ENCODE assay signal across 10 cellular contexts in the genomic region with DNA sequence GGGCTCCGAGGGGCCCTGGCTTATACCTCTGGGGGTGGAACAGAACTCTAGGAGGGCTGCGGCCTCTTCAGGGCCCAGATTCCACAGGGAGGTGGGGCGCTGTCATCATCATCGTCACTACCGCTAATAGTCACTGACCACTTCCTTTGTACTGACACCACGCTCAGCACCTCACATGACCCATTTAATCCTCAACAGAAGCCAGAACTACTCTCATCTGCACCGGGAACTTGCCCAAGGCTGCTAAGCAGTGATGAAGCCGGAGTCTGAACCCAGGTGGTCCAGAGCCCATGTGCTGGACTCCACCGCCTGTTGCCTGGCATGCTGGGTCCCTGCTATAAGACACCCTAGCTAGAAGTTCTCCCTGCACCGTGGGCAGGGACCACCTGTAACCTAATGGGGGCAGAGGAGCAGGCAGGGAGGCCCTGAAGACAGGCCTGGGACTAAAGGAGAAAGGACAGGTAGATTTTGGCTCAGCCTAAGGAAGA. TPM values are rescaled to one million over a fixed set of nuclear protein-coding genes. Genes with fewer than 3 reads are reported as not detected.
DNase-seq lines count a peak whose midpoint lies in the region; ATAC-seq and TF ChIP-seq lines count a peak whose summit lies in the region.
"Had no signal": no experiment of that assay in that cellular context is flagged by ENCODE, and none has a peak within 500 bp of the region (broad histone marks: within the 10 kb centered on the region; RNA-seq: fewer than 3 reads in every experiment).

No MANE protein-coding gene starts in this region.

- peaks cover 52% of the 10 kb centered on the region for H3K36me3 Mint-ChIP-seq in activated B cell treated with CpG ODN at 0.5 μM for 24 hours (ENCODE audit: low read depth)

- DNase-seq in HK-2 (ENCODE audit: unreplicated experiment) (peak; percentile 76), activated B cell treated with CpG ODN at 0.5 μM for 24 hours (no peak), fibroblast of lung (ENCODE audit: low read depth in 2 of 2) (peak; percentile 61 to 89), gastrocnemius medialis (peak in 1 of 2 donors; percentile 45), pons (ENCODE audit: low spot score) (no peak), HuH-7 (ENCODE audit: low spot score) (no peak)

- H3K4me1 Mint-ChIP-seq in activated B cell treated with CpG ODN at 0.5 μM for 24 hours = peaks cover 20% of the 10 kb centered on the region

- H3K27ac ChIP-seq in fibroblast of lung (ENCODE audit: insufficient read depth, low read length) (no peak overlapping the region), gastrocnemius medialis (no peak overlapping the region)
- H3K27ac ChIP-seq: KMS-11 had no signal

- H3K79me2 ChIP-seq in fibroblast of lung (ENCODE audit: control insufficient read depth, insufficient read depth, low read length) = no peaks in the 10 kb centered on the region

- ATAC-seq in activated B cell treated with CpG ODN at 0.5 μM for 24 hours (ENCODE audit: low read depth) (no peak), gastrocnemius medialis (peak; percentile 17 to 29), HG03442 (IDR thresholded peaks at IDR 0.05; ENCODE audit: unreplicated experiment) (no peak), HG03095 (IDR thresholded peaks at IDR 0.05; ENCODE audit: unreplicated experiment) (no peak)
- ATAC-seq: left colon had no signal

- no peaks in the 10 kb centered on the region for H3K4me1 ChIP-seq in fibroblast of lung (ENCODE audit: control insufficient read depth, extremely low read depth, insufficient read depth, low read length)
- peaks cover 10 to 13% of the 10 kb centered on the region in 2 donors for H3K4me1 ChIP-seq in gastrocnemius medialis

- no peak overlapping the region for H3K4me2 ChIP-seq in fibroblast of lung (ENCODE audit: extremely low read depth, insufficient read depth, low read length)
- H3K4me2 ChIP-seq: KMS-11 had no signal

- H3K27ac Mint-ChIP-seq in activated B cell treated with CpG ODN at 0.5 μM for 24 hours = peak overlapping the region; percentile 47

- H3K9me3 ChIP-seq in fibroblast of lung (ENCODE audit: control insufficient read depth, insufficient read depth, low read depth, low read length) = no peaks in the 10 kb centered on the region
- H3K9me3 ChIP-seq in gastrocnemius medialis = no peaks in the 10 kb centered on the region

- no peak overlapping the region for H3K4me3 ChIP-seq in fibroblast of lung (replicated peaks in 1 of 4; ENCODE audit: control extremely low read depth in 1 of 4, insufficient read depth in 1 of 4, low read depth in 3 of 4, low read length in 4 of 4)
- H3K4me3 ChIP-seq in gastrocnemius medialis = no peak overlapping the region

- in situ Hi-C loops in gastrocnemius medialis (cut with MboI; ENCODE audit: low sequenced_read_pairs in 4 of 4) = no loop called here

- TF ChIP-seq CTCF in activated B cell treated with CpG ODN at 0.5 μM for 24 hours (IDR thresholded peaks at IDR 0.05) (no peak), fibroblast of lung (conservative IDR thresholded peaks at IDR 0.05 in 1 of 2, IDR thresholded peaks at IDR 0.05 in 1 of 2; ENCODE audit: low read depth in 1 of 2, low read length in 2 of 2) (no peak), gastrocnemius medialis (IDR thresholded peaks at IDR 0.05 in 4 of 5, conservative IDR thresholded peaks at IDR 0.05 in 1 of 5) (no peak)

- H3K27me3 Mint-ChIP-seq in activated B cell treated with CpG ODN at 0.5 μM for 24 hours = no peaks in the 10 kb centered on the region

- no peaks in the 10 kb centered on the region for H3K9me3 Mint-ChIP-seq in activated B cell treated with CpG ODN at 0.5 μM for 24 hours

- H3K4me3 Mint-ChIP-seq in activated B cell treated with CpG ODN at 0.5 μM for 24 hours = no peak overlapping the region

- CTCF ChIA-PET in activated B cell treated with CpG ODN at 0.5 μM for 24 hours (lab: Charles Lee) = interaction anchor here (1.4 kb wide), 1 partner anchor 78 kb away, joined by 3 read pairs; no protein-coding TSS in a partner anchor

- H3K27me3 ChIP-seq in fibroblast of lung (ENCODE audit: control insufficient read depth, insufficient read depth, low read length) = no peaks in the 10 kb centered on the region
- no peaks in the 10 kb centered on the region for H3K27me3 ChIP-seq in gastrocnemius medialis

- POLR2A ChIA-PET in activated B cell treated with CpG ODN at 0.5 μM for 24 hours (lab: Charles Lee) = interaction anchor here (0.6 to 1.6 kb wide), 3 partner anchors 12 to 74 kb away, joined by 3 to 8 read pairs (median 4); partner anchors contain the start of genes UNC13D and WBP2

- H2AFZ ChIP-seq in fibroblast of lung (ENCODE audit: low read length) = no peak overlapping the region

- H3K36me3 ChIP-seq in fibroblast of lung (ENCODE audit: control insufficient read depth, insufficient read depth, low read length) (no peaks in the 10 kb centered on the region), gastrocnemius medialis (peaks cover 3 to 39% of the 10 kb centered on the region in 2 donors)

- H4K20me1 ChIP-seq in fibroblast of lung (ENCODE audit: control insufficient read depth, extremely low read depth, insufficient read depth, low read length) = no peaks in the 10 kb centered on the region

- no peak overlapping the region for H3K9ac ChIP-seq in fibroblast of lung (ENCODE audit: insufficient read depth, low read length)
- H3K9ac ChIP-seq: KMS-11 had no signal

- intact Hi-C loops in activated B cell treated with CpG ODN at 0.5 μM for 24 hours (cut with micrococcal nuclease) = no loop called here
- intact Hi-C loops in gastrocnemius medialis (cut with DNase I; ENCODE audit: low total_unique reads) = no loop called here

- no peak for TF ChIP-seq POLR2A in gastrocnemius medialis (IDR thresholded peaks at IDR 0.05)

RNA-seq across cellular contexts. Expression of gene UNC13D, which starts 12.0 kb away (rescaled TPM):
- total RNA-seq in activated B cell treated with CpG ODN at 0.5 μM for 24 hours (90.4 and 102 TPM in 2 replicates), fibroblast of lung (1.5 TPM in 2 replicates), gastrocnemius medialis (1 to 10 TPM; 1.3 to 9.4 (median 4.6) TPM)
- polyA plus RNA-seq in fibroblast of lung = 0.12 and 0.22 TPM in 2 replicates
- polyA plus RNA-seq in fibroblast of lung (2012) = 0.10 and 0.16 TPM in 2 replicates
- 1.1 TPM in 1 of 2 replicates, not detected in the other for polyA minus RNA-seq in fibroblast of lung (ENCODE audit: low replicate concordance)

RNA-seq across cellular contexts. Expression of gene WBP2, which starts 22.9 kb away (rescaled TPM):
- total RNA-seq in activated B cell treated with CpG ODN at 0.5 μM for 24 hours = 66.0 and 68.7 TPM in 2 replicates
- 20.5 and 39.5 TPM in 2 replicates for total RNA-seq in fibroblast of lung
- polyA plus RNA-seq in fibroblast of lung = 53.4 and 56.1 TPM in 2 replicates
- polyA plus RNA-seq in fibroblast of lung (2012) = 84.6 and 92.3 TPM in 2 replicates
- 56.6 and 62.7 TPM in 2 replicates for polyA minus RNA-seq in fibroblast of lung (ENCODE audit: low replicate concordance)
- 100 to 1,000 TPM; 129 to 259 (median 148) TPM for total RNA-seq in gastrocnemius medialis

RNA-seq across cellular contexts. Expression of gene TRIM47, which starts 46.2 kb away (rescaled TPM):
- total RNA-seq in activated B cell treated with CpG ODN at 0.5 μM for 24 hours (3.1 and 3.5 TPM in 2 replicates), fibroblast of lung (16.0 and 18.2 TPM in 2 replicates), gastrocnemius medialis (10 to 100 TPM in 3 of 4 donors, 1 to 10 TPM in 1; 9.5 to 18.4 (median 15.5) TPM)
- polyA plus RNA-seq in fibroblast of lung = 2.2 and 4.8 TPM in 2 replicates
- polyA plus RNA-seq in fibroblast of lung (2012) = 4.4 and 10.9 TPM in 2 replicates
- polyA minus RNA-seq in fibroblast of lung (ENCODE audit: low replicate concordance) = 7.7 and 13.2 TPM in 2 replicates

RNA-seq across cellular contexts. Expression of gene UNK, which starts 47.6 kb away (rescaled TPM):
- total RNA-seq in activated B cell treated with CpG ODN at 0.5 μM for 24 hours = 52.3 and 61.2 TPM in 2 replicates
- 11.3 and 15.0 TPM in 2 replicates for total RNA-seq in fibroblast of lung
- 15.2 and 18.0 TPM in 2 replicates for polyA plus RNA-seq in fibroblast of lung
- polyA plus RNA-seq in fibroblast of lung (2012) = 12.3 and 14.8 TPM in 2 replicates
- 7.0 and 10.9 TPM in 2 replicates for polyA minus RNA-seq in fibroblast of lung (ENCODE audit: low replicate concordance)
- 10 to 100 TPM; 10.4 to 19.2 (median 13.1) TPM for total RNA-seq in gastrocnemius medialis

Comparison
In these comparisons a context has a peak if more than half of its experiments do, and no peak if none do; other contexts are left out.
1. DNase-seq: peak in HK-2 (single experiment) and fibroblast of lung (2 of 2); none in activated B cell treated with CpG ODN at 0.5 μM for 24 hours (single experiment), pons (single experiment) and HuH-7 (single experiment).
2. ATAC-seq: peak in gastrocnemius medialis (2 of 2); none in activated B cell treated with CpG ODN at 0.5 μM for 24 hours (single experiment), HG03442 (single experiment) and HG03095 (single experiment).